Comparison of ENCODE assay signal across 1 cellular context in genomic region chr14:76924363-76925151, GRCh38.
TF ChIP-seq lines count a peak whose summit lies in the region.

No MANE protein-coding gene starts in this region.

TF ChIP-seq in GM12878, 131 proteins besides CTCF, POLR2A, EP300 and RAD21 (continued from another document):
- TF ChIP-seq RELB (IDR thresholded peaks at IDR 0.05; ENCODE audit: low read depth) (no peak), E2F4 (IDR thresholded peaks at IDR 0.05; ENCODE audit: low read depth, low read length) (no peak), HDAC2 (IDR thresholded peaks at IDR 0.05) (no peak), KAT2A (conservative IDR thresholded peaks at IDR 0.05; ENCODE audit: control insufficient read depth, low read depth, low read length) (no peak), PAX5 (IDR thresholded peaks at IDR 0.05; ENCODE audit: borderline replicate concordance, low read depth, low read length) (no peak), RAD51 (IDR thresholded peaks at IDR 0.05) (no peak), ZNF622 (IDR thresholded peaks at IDR 0.05) (no peak), HCFC1 (IDR thresholded peaks at IDR 0.05; ENCODE audit: low read length) (no peak), USF1 (IDR thresholded peaks at IDR 0.05; ENCODE audit: borderline replicate concordance, extremely low read length, insufficient read depth, low read depth, low read length) (peak; percentile 38), NR2C2 (IDR thresholded peaks at IDR 0.05; ENCODE audit: borderline replicate concordance, control insufficient read depth, insufficient read length, low read depth) (no peak), CEBPB (IDR thresholded peaks at IDR 0.05; ENCODE audit: borderline replicate concordance in 1 of 2, low read depth in 2 of 2, low read length in 2 of 2) (no peak), ZNF687 (IDR thresholded peaks at IDR 0.05) (no peak), MTA2 (IDR thresholded peaks at IDR 0.05; ENCODE audit: low read depth) (no peak), ELK1 (IDR thresholded peaks at IDR 0.05; ENCODE audit: low read depth, low read length) (no peak)
